ENCODE assay signal across 36 cellular contexts in genomic region chr2:236223675-236224074, GRCh38. TPM values are rescaled to one million over a fixed set of nuclear protein-coding genes. Genes with fewer than 3 reads are reported as not detected.
"Had no signal": no experiment of that assay in that cellular context is flagged by ENCODE, and none has a peak within 500 bp of the region (broad histone marks: within the 10 kb centered on the region; RNA-seq: fewer than 3 reads in every experiment).

No MANE protein-coding gene starts in this region.

- H3K27ac ChIP-seq: adrenal gland, body of pancreas, brain microvascular endothelial cell, breast epithelium, VCaP had no signal

- FAIRE-seq: astrocyte, TTC549 had no signal

- ATAC-seq: activated CD8-positive, alpha-beta T cell treated with anti-CD3 and anti-CD28 coated beads for 36 hours; activated naive CD4-positive, alpha-beta T cell treated with anti-CD3 and anti-CD28 coated beads, Interleukin-2, amount 50 U/mL, for 72 hours; activated T-cell treated with anti-CD3 and anti-CD28 coated beads, Interleukin-2, amount 50 U/mL, for 4 hours; activated T-cell treated with anti-CD3 and anti-CD28 coated beads, Interleukin-2, amount 50 U/mL, for 72 hours; activated T-helper 17 cell treated with anti-CD3 and anti-CD28 coated beads, Interleukin-2, amount 50 U/mL, for 72 hours; body of pancreas had no signal

- H3K4me1 ChIP-seq: adrenal gland, body of pancreas, breast epithelium had no signal

- H3K4me3 ChIP-seq: adrenal gland, body of pancreas, breast epithelium had no signal

- H3K9me3 ChIP-seq: adrenal gland, body of pancreas had no signal

- DNase-seq: activated B cell treated with CpG ODN at 0.5 μM for 24 hours; activated CD4-positive, alpha-beta memory T cell treated with anti-CD3 and anti-CD28 coated beads for 36 hours; activated CD4-positive, alpha-beta T cell treated with anti-CD3 and anti-CD28 coated beads for 4 hours; activated CD4-positive, alpha-beta T cell treated with anti-CD3 and anti-CD28 coated beads, Interleukin-2, amount 10 ng/mL, durations not matched to agents 24 days and 14 days; activated CD4-positive, alpha-beta T cell treated with anti-CD3 and anti-CD28 coated beads, Interleukin-2, amount 50 U/mL, for 1 hour; activated CD4-positive, alpha-beta T cell treated with anti-CD3 and anti-CD28 coated beads, Interleukin-2, amount 50 U/mL, for 4 hours; activated CD4-positive, CD25-positive, alpha-beta regulatory T cell treated with anti-CD3 and anti-CD28 coated beads, Interleukin-2, amount 50 U/mL, for 72 hours; activated CD8-positive, alpha-beta memory T cell treated with anti-CD3 and anti-CD28 coated beads, Interleukin-2, amount 50 U/mL, for 4 hours; activated CD8-positive, alpha-beta T cell treated with anti-CD3 and anti-CD28 coated beads for 36 hours; activated effector memory CD4-positive, alpha-beta T cell treated with anti-CD3 and anti-CD28 coated beads, Interleukin-2, amount 50 U/mL, for 16 hours; activated gamma-delta T cell treated with Interleukin-2 at 50 U/mL for 16 hours; activated naive CD4-positive, alpha-beta T cell; activated naive CD4-positive, alpha-beta T cell treated with anti-CD3 and anti-CD28 coated beads for 36 hours; activated naive CD4-positive, alpha-beta T cell treated with anti-CD3 and anti-CD28 coated beads, Interleukin-2, amount 50 U/mL, for 16 hours; activated naive CD8-positive, alpha-beta T cell treated with anti-CD3 and anti-CD28 coated beads for 36 hours; activated T-cell treated with anti-CD3 and anti-CD28 coated beads for 4 hours; activated T-cell treated with anti-CD3 and anti-CD28 coated beads, Interleukin-2, amount 50 U/mL, for 1 hour; activated T-cell treated with anti-CD3 and anti-CD28 coated beads, Interleukin-2, amount 50 U/mL, for 4 hours; activated T-cell treated with anti-CD3 and anti-CD28 coated beads, Interleukin-2, amount 50 U/mL, for 72 hours; amniotic stem cell; aorta; body of pancreas; brain microvascular endothelial cell; central memory CD4-positive, alpha-beta T cell; T-helper 2 cell; T-helper 9 cell had no signal

- H3K36me3 ChIP-seq: adrenal gland, brain microvascular endothelial cell, breast epithelium had no signal

- H3K27me3 ChIP-seq: body of pancreas, brain microvascular endothelial cell, breast epithelium had no signal

RNA-seq across cellular contexts. Expression of gene ASB18, which starts 40.5 kb away (rescaled TPM):
- total RNA-seq: activated B cell treated with CpG ODN at 0.5 μM for 24 hours; activated CD4-positive, alpha-beta memory T cell treated with anti-CD3 and anti-CD28 coated beads for 36 hours; activated CD4-positive, alpha-beta T cell treated with anti-CD3 and anti-CD28 coated beads, Interleukin-2, amount 10 ng/mL, durations not matched to agents 24 days and 14 days; activated CD8-positive, alpha-beta memory T cell treated with anti-CD3 and anti-CD28 coated beads for 36 hours; activated CD8-positive, alpha-beta T cell treated with anti-CD3 and anti-CD28 coated beads for 36 hours; activated naive CD4-positive, alpha-beta T cell treated with anti-CD3 and anti-CD28 coated beads for 36 hours; activated naive CD4-positive, alpha-beta T cell treated with anti-CD3 and anti-CD28 coated beads, Interleukin-2, amount 50 U/mL, for 72 hours; activated naive CD8-positive, alpha-beta T cell treated with anti-CD3 and anti-CD28 coated beads for 36 hours; activated T-cell treated with anti-CD3 and anti-CD28 coated beads, Interleukin-2, amount 50 U/mL, for 4 hours; activated T-cell treated with anti-CD3 and anti-CD28 coated beads, Interleukin-2, amount 50 U/mL, for 72 hours; activated T-helper 1 cell treated with anti-CD3 and anti-CD28 coated beads, Interleukin-12 subunit alpha, Interleukin-12 subunit beta, Interleukin-2, Interleukin-4 antibody, amounts not matched to agents 30 ng/mL and 10 ng/mL and 1 ng/mL, durations not matched to agents 14 hours and 24 hours and 36 hours; activated T-helper 17 cell treated with anti-CD3 and anti-CD28 coated beads, Interleukin-2, amount 50 U/mL, for 72 hours; adrenal gland; aorta; astrocyte; body of pancreas; breast epithelium had no signal
- polyA plus RNA-seq: adrenal gland, aorta had no signal

RNA-seq across cellular contexts. Expression of gene GBX2, which starts 55.5 kb away (rescaled TPM):
- total RNA-seq: activated B cell treated with CpG ODN at 0.5 μM for 24 hours; activated CD4-positive, alpha-beta memory T cell treated with anti-CD3 and anti-CD28 coated beads for 36 hours; activated CD4-positive, alpha-beta T cell treated with anti-CD3 and anti-CD28 coated beads, Interleukin-2, amount 10 ng/mL, durations not matched to agents 24 days and 14 days; activated CD8-positive, alpha-beta memory T cell treated with anti-CD3 and anti-CD28 coated beads for 36 hours; activated CD8-positive, alpha-beta T cell treated with anti-CD3 and anti-CD28 coated beads for 36 hours; activated naive CD4-positive, alpha-beta T cell treated with anti-CD3 and anti-CD28 coated beads for 36 hours; activated naive CD4-positive, alpha-beta T cell treated with anti-CD3 and anti-CD28 coated beads, Interleukin-2, amount 50 U/mL, for 72 hours; activated naive CD8-positive, alpha-beta T cell treated with anti-CD3 and anti-CD28 coated beads for 36 hours; activated T-cell treated with anti-CD3 and anti-CD28 coated beads, Interleukin-2, amount 50 U/mL, for 4 hours; activated T-cell treated with anti-CD3 and anti-CD28 coated beads, Interleukin-2, amount 50 U/mL, for 72 hours; activated T-helper 1 cell treated with anti-CD3 and anti-CD28 coated beads, Interleukin-12 subunit alpha, Interleukin-12 subunit beta, Interleukin-2, Interleukin-4 antibody, amounts not matched to agents 30 ng/mL and 10 ng/mL and 1 ng/mL, durations not matched to agents 14 hours and 24 hours and 36 hours; activated T-helper 17 cell treated with anti-CD3 and anti-CD28 coated beads, Interleukin-2, amount 50 U/mL, for 72 hours; adrenal gland; aorta; body of pancreas; breast epithelium; cardiac septum had no signal
- polyA plus RNA-seq: adrenal gland had no signal
